Comparison of ENCODE assay signal across 1 cellular context in the genomic region with DNA sequence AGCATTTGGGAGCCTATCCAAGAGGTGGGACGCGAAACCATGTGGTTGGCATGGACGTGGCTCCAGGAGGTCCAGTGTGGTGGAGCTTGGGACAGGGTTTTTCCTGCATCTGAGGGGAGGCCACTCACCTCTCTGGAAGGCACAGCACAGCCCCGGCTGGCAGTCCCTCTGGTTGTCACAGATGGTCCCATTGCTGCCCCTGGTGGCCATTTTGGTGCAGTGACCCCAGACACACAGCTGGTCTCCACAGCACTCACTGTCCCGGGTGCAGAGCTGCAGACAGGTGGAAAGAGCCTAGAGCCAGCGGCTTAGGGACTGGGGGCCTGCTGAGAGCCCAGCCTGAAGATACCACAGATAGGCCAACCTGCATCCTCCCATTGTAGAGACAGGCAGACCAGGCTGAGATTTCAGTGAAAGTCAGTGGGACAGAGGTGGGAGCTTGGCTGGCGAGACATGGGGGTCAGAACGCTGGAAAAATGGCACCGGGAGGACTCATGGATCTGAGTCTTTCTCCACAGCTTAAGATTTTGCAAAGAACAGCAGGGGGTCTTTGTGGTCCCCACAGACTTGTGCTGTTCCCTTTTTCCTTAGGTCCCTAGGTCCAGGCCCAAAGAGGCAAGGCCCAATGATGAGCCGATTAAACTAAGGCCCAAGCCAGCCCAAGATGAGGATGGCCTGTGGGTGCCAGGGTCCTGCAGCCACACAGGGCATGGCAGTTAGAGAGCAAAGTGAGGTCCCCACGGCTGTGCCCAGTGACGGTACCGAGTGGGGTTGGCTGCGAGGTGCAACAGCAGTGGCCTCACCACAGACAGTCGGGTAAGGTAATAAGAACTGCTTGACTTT.
TF ChIP-seq lines count a peak whose summit lies in the region.

No MANE protein-coding gene starts in this region.

TF ChIP-seq in HepG2, 621 proteins besides CTCF, POLR2A, EP300 and RAD21 (continued from another document):
- TF ChIP-seq, protein P1, sequence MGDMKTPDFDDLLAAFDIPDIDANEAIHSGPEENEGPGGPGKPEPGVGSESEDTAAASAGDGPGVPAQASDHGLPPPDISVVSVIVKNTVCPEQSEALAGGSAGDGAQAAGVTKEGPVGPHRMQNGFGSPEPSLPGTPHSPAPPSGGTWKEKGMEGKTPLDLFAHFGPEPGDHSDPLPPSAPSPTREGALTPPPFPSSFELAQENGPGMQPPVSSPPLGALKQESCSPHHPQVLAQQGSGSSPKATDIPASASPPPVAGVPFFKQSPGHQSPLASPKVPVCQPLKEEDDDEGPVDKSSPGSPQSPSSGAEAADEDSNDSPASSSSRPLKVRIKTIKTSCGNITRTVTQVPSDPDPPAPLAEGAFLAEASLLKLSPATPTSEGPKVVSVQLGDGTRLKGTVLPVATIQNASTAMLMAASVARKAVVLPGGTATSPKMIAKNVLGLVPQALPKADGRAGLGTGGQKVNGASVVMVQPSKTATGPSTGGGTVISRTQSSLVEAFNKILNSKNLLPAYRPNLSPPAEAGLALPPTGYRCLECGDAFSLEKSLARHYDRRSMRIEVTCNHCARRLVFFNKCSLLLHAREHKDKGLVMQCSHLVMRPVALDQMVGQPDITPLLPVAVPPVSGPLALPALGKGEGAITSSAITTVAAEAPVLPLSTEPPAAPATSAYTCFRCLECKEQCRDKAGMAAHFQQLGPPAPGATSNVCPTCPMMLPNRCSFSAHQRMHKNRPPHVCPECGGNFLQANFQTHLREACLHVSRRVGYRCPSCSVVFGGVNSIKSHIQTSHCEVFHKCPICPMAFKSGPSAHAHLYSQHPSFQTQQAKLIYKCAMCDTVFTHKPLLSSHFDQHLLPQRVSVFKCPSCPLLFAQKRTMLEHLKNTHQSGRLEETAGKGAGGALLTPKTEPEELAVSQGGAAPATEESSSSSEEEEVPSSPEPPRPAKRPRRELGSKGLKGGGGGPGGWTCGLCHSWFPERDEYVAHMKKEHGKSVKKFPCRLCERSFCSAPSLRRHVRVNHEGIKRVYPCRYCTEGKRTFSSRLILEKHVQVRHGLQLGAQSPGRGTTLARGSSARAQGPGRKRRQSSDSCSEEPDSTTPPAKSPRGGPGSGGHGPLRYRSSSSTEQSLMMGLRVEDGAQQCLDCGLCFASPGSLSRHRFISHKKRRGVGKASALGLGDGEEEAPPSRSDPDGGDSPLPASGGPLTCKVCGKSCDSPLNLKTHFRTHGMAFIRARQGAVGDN (CRISPR knock-in tag; IDR thresholded peaks at IDR 0.05): peak; percentile 8; the same call in 1 of the 2 replicates
- TF ChIP-seq THAP11 (CRISPR knock-in tag; IDR thresholded peaks at IDR 0.05) (no peak), U2AF1 (optimal IDR thresholded peaks at IDR 0.05; ENCODE audit: low read depth, low read length) (no peak), ZNF552 (CRISPR knock-in tag; IDR thresholded peaks at IDR 0.05; ENCODE audit: borderline replicate concordance) (no peak), HIVEP1 (CRISPR knock-in tag; IDR thresholded peaks at IDR 0.05) (no peak), ZNF841 (CRISPR knock-in tag; IDR thresholded peaks at IDR 0.05; ENCODE audit: borderline replicate concordance) (no peak), SATB2 (CRISPR knock-in tag; IDR thresholded peaks at IDR 0.05) (no peak), ZNF280B (CRISPR knock-in tag; IDR thresholded peaks at IDR 0.05; ENCODE audit: borderline replicate concordance) (0 out of 2 replicates have a peak, but pooled peaks have one; percentile 49), ZNF761 (CRISPR knock-in tag; conservative IDR thresholded peaks at IDR 0.05) (no peak)
- TF ChIP-seq, protein P2, sequence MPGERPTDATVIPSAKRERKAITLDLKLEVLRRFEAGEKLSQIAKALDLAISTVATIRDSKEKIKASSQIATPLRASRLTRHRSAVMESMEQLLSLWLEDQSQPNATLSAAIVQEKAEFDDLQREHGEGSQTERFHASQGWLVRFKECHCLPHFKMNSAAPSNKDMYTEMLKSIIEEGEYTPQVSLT (CRISPR knock-in tag; IDR thresholded peaks at IDR 0.05; ENCODE audit: borderline replicate concordance, low read depth): no peak
